1 cellular context compared by ENCODE assay signal in the genomic region with DNA sequence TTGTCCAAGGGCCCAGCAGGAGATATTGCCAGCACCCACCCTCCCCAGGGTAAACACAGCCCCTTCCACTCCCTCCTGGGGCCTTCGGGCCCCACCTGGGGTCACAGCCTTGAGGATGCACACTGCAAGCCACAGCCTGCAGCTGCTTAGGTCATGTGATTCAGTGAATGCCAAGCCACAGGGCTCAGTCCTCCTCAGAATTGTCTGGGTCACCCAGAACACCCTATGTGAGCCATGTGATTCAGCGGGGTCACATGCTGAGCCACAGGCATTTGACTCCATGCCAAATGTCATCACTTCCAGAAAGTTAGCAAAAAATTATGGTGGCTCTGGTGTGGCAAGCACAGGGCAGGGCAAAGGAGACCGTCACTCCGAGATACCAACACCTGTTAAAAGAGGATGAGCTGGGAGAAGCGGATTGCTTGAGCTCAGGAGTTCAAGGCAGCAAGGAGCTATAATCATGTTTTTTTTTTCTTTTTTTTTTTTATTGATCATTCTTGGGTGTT.
TF ChIP-seq lines count a peak whose summit lies in the region.

No MANE protein-coding gene starts in this region.

TF ChIP-seq in SK-N-SH treated with all-trans-retinoic acid at 6 μM for 48 hours, 23 proteins besides CTCF, POLR2A, EP300 and RAD21 (continued from another document):
- no peak for TF ChIP-seq TSHZ2 (CRISPR knock-in tag; IDR thresholded peaks at IDR 0.05)
